In the genomic region with DNA sequence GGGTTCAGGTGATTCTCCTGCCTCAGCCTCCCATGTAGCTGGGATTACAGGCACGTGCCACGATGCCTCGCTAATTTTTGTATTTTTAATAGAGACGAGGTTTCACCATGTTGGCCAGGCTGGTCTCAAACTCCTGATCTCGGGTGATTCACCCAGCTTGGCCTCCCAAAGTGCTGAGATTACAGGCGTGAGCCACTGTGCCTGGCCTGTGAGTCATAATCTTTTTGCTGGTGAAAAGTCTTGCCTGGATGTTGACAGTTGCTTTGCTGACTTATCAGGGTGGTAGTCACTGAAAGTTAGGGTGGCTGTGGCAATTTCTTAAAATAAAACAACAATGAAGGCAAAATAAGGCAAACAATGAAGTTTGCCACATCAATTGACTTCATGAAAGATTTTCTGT, we compare ENCODE assay signal across 5 cellular contexts. TPM values are rescaled to one million over a fixed set of nuclear protein-coding genes. Genes with fewer than 3 reads are reported as not detected.
"Had no signal": no experiment of that assay in that cellular context is flagged by ENCODE, and none has a peak within 500 bp of the region (broad histone marks: within the 10 kb centered on the region; RNA-seq: fewer than 3 reads in every experiment).

No MANE protein-coding gene starts in this region.

RNA-seq across cellular contexts. Expression of gene TACR1, which starts 49.3 kb away (rescaled TPM):
- total RNA-seq: activated CD4-positive, alpha-beta T cell treated with anti-CD3 and anti-CD28 coated beads, Interleukin-2, amount 10 ng/mL, durations not matched to agents 7 days and 5 days; activated CD8-positive, alpha-beta T cell treated with anti-CD3 and anti-CD28 coated beads, Interleukin-2, amount 10 ng/mL, durations not matched to agents 7 days and 5 days; activated naive CD8-positive, alpha-beta T cell treated with anti-CD3 and anti-CD28 coated beads, Interleukin-2, amount 10 ng/mL, durations not matched to agents 7 days and 5 days; activated T-helper 2 cell treated with anti-CD3 and anti-CD28 coated beads, Interferon-gamma antibody, Interleukin-2, Interleukin-4, amounts not matched to agents 10 μg/mL and 5 μg/mL and 100 μg/mL, durations not matched to agents 14 hours and 24 hours and 36 hours; lung microvascular endothelial cell had no signal
